Comparison of ENCODE assay signal across 8 cellular contexts in the genomic region with DNA sequence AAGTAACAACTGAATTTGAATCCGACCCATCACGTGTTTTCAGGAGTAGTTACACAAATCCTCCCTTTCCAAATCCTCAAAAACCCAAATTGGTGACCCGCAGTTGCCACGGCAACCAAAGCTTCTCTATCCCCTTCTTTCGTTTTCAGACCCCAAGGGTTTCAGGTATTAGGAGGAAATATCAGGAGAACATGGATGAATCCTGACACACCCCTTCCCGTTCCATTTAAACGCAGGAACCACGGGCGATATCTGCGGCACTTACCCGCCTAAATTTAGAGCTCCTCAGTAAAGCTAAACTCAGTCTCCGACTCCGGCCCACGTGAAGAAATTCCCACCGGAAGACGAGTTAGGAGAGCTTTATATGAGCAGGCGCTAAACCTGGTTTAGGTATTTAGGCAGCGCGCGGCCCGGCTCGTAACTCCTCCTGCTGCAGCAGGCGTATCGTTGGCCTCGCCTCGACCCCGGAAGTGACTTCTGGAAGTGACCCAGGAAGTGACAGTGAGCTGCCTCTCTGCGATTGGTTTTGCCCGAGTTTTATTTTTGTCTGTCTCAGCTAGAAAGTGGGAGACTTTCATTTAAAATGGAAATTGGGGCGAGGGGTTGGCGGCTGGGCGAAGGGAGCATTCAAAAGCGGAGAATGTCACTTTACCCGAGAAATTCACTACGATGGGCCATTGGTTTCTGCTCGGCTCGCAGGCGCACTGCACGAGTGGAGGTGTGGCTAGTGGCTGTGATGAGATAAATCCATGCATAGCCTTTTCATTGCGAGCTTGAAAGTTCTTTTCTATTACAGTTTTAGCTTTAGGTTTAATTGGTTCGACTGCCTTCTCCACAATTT. TPM values are rescaled to one million over a fixed set of nuclear protein-coding genes. Genes with fewer than 3 reads are reported as not detected.
DNase-seq lines count a peak whose midpoint lies in the region; ATAC-seq, FAIRE-seq and TF ChIP-seq lines count a peak whose summit lies in the region.

A gene (minus strand): TSS at position 472 of the 841 bp plus-strand sequence.

- peak; percentile 99 for ATAC-seq in GM21390 (IDR thresholded peaks at IDR 0.05; ENCODE audit: unreplicated experiment)

- TF ChIP-seq CTCF in OCI-LY3 (IDR thresholded peaks at IDR 0.05; ENCODE audit: low read depth, low read length), result no peak
- TF ChIP-seq CTCF in endothelial cell of umbilical vein (IDR thresholded peaks at IDR 0.05; ENCODE audit: extremely low read depth in 1 of 2, insufficient read depth in 1 of 2, low read depth in 1 of 2, low read length in 2 of 2), result no peak

- TF ChIP-seq POLR2A in endothelial cell of umbilical vein (IDR thresholded peaks at IDR 0.05; ENCODE audit: low read depth, low read length), result peak; percentile 37

- H3K9me3 ChIP-seq in OCI-LY3 (ENCODE audit: insufficient read depth, low read length) (no peaks in the 10 kb centered on the region), endothelial cell of umbilical vein (replicated peaks; ENCODE audit: control insufficient read depth, insufficient read depth, low read length) (no peaks in the 10 kb centered on the region)

- peak within 1 kb of the TSS; percentile 91 for H3K4me2 ChIP-seq in OCI-LY3 (ENCODE audit: low read length)
- peak within 1 kb of the TSS; percentile 76 for H3K4me2 ChIP-seq in endothelial cell of umbilical vein (ENCODE audit: insufficient read depth, low read length)

- POLR2A ChIA-PET in endothelial cell of umbilical vein (lab: Charles Lee), result no interaction called here

- H2AFZ ChIP-seq in OCI-LY3 (ENCODE audit: low read depth, low read length) (peak within 1 kb of the TSS; percentile 95), endothelial cell of umbilical vein (ENCODE audit: low read depth, low read length) (peak within 1 kb of the TSS; percentile 88)

- H4K20me1 ChIP-seq in OCI-LY3 (ENCODE audit: insufficient read depth, low read length) (no peaks in the 10 kb centered on the region), endothelial cell of umbilical vein (replicated peaks; ENCODE audit: control insufficient read depth, extremely low read depth, insufficient read depth, low read length) (no peaks in the 10 kb centered on the region)

- BruUV-seq in endothelial cell of umbilical vein (replicated peaks; lab: Mats Ljungman, UMichigan), result TSS peak; percentile 90

- peak; percentile 93 for DNase-seq in D341Med (ENCODE audit: low spot score)
- peak in 75 of 76 experiments; percentile 2 to 84 (median 67) for DNase-seq in HUDEP-2 (lab: John Stamatoyannopoulos, UW; ENCODE audit: unreplicated experiment in 76 of 76)
- peak; percentile 81 for DNase-seq in activated CD8-positive, alpha-beta memory T cell treated with anti-CD3 and anti-CD28 coated beads, Interleukin-2, amount 50 U/mL, for 4 hours
- peak; percentile 60 for DNase-seq in endothelial cell of umbilical vein (ENCODE audit: low read depth, low spot score)
- peak; percentile 91 for DNase-seq in midbrain (lab: John Stamatoyannopoulos, UW)
- peak; percentile 61 to 72 for DNase-seq in stimulated activated CD8-positive, alpha-beta memory T cell treated with anti-CD3 and anti-CD28 coated beads, Interleukin-2, amount 100 ng/mL, for 1 hour (ENCODE audit: low read depth in 2 of 2)

- CTCF ChIA-PET in endothelial cell of umbilical vein (lab: Charles Lee), result interaction anchor here (0.8 to 3.1 kb wide), 7 partner anchors 8 to 124 kb away, joined by 3 to 15 read pairs (median 3); no protein-coding TSS in a partner anchor

- H3K4me3 ChIP-seq in OCI-LY3 (ENCODE audit: low read length), result peak within 1 kb of the TSS; percentile 95
- peak within 1 kb of the TSS; percentile 49 to 89 (median 72) for H3K4me3 ChIP-seq in endothelial cell of umbilical vein (replicated peaks in 1 of 3; ENCODE audit: insufficient read depth in 1 of 3, low read depth in 1 of 3, low read length in 3 of 3)

- peaks cover 13% of the 10 kb centered on the region for H3K4me1 ChIP-seq in OCI-LY3 (ENCODE audit: low read length)
- peaks cover 11% of the 10 kb centered on the region for H3K4me1 ChIP-seq in endothelial cell of umbilical vein (ENCODE audit: control insufficient read depth, extremely low read depth, insufficient read depth, low read length)

- FAIRE-seq in endothelial cell of umbilical vein (lab: Jason Lieb, UNC), result peak; percentile 53

- H3K36me3 ChIP-seq in OCI-LY3 (replicated peaks; ENCODE audit: low read depth, low read length) (peaks cover 17% of the 10 kb centered on the region), endothelial cell of umbilical vein (ENCODE audit: control insufficient read depth in 2 of 2, extremely low read depth in 1 of 2, insufficient read depth in 2 of 2, low read length in 2 of 2) (no peaks in the 10 kb centered on the region)

- peak within 1 kb of the TSS; percentile 90 for H3K9ac ChIP-seq in OCI-LY3 (ENCODE audit: low read length)
- H3K9ac ChIP-seq in endothelial cell of umbilical vein (replicated peaks; ENCODE audit: extremely low read depth, insufficient read depth, low read length), result peak within 1 kb of the TSS; percentile 79

- no peaks in the 10 kb centered on the region for H3K9me1 ChIP-seq in endothelial cell of umbilical vein (replicated peaks; ENCODE audit: control insufficient read depth, extremely low read depth, insufficient read depth, low read length)

- intact Hi-C loops in endothelial cell of umbilical vein (cut with micrococcal nuclease), result loop anchor here (1.0 kb wide), 2 partner anchors 28 to 124 kb away; no protein-coding TSS in a partner anchor

- H3K79me2 ChIP-seq in OCI-LY3 (ENCODE audit: low read length) (peaks cover 27% of the 10 kb centered on the region), endothelial cell of umbilical vein (ENCODE audit: control insufficient read depth, insufficient read depth, low read length) (no peaks in the 10 kb centered on the region)

- no peaks in the 10 kb centered on the region for H3K27me3 ChIP-seq in OCI-LY3 (ENCODE audit: low read depth, low read length)
- H3K27me3 ChIP-seq in endothelial cell of umbilical vein (ENCODE audit: control insufficient read depth in 2 of 2, insufficient read depth in 2 of 2, low read length in 2 of 2), result no peaks in the 10 kb centered on the region

- H3K27ac ChIP-seq in OCI-LY3 (ENCODE audit: low read length) (peak within 1 kb of the TSS; percentile 41), endothelial cell of umbilical vein (ENCODE audit: insufficient read depth, low read depth, low read length) (peak within 1 kb of the TSS; percentile 45)

- dilution Hi-C loops in endothelial cell of umbilical vein (cut with MboI; ENCODE audit: extremely low pct_ligation_motif_present, low sequenced_read_pairs), result no loop called here

TF ChIP-seq in endothelial cell of umbilical vein, 7 proteins besides CTCF, POLR2A, EP300 and RAD21:
- TF ChIP-seq MYC (IDR thresholded peaks at IDR 0.05; ENCODE audit: low read depth, low read length) (no peak), POLR2AphosphoS5 (IDR thresholded peaks at IDR 0.05; ENCODE audit: insufficient read depth, low read depth, low read length) (peak; percentile 48)

RNA-seq across cellular contexts. Expression of the gene that starts here (rescaled TPM):
- 5.3 and 7.1 TPM in 2 replicates for total RNA-seq in endothelial cell of umbilical vein
- polyA plus RNA-seq in endothelial cell of umbilical vein, result 1.3 and 1.4 TPM in 2 replicates
- 1.5 and 1.7 TPM in 2 replicates for polyA plus RNA-seq in endothelial cell of umbilical vein (2011; cell fraction: cytosol; rRNA removed)
- polyA plus RNA-seq in endothelial cell of umbilical vein (2011; cell fraction: nucleus; rRNA removed), result 4.5 and 6.9 TPM in 2 replicates
- polyA plus RNA-seq in endothelial cell of umbilical vein (2012), result 1.9 and 3.7 TPM in 2 replicates
- polyA minus RNA-seq in endothelial cell of umbilical vein, result 0.97 and 2.8 TPM in 2 replicates
- polyA minus RNA-seq in endothelial cell of umbilical vein (2011; cell fraction: cytosol; rRNA and poly(A)+ RNA removed), result 2.4 TPM
- 3.4 and 8.0 TPM in 2 replicates for polyA minus RNA-seq in endothelial cell of umbilical vein (2011; cell fraction: nucleus; rRNA and poly(A)+ RNA removed)

Comparison
In these comparisons a context has a peak if more than half of its experiments do, and no peak if none do; other contexts are left out.
1. Peak in every context shown above with its lines: DNase-seq, ATAC-seq, H3K4me3 ChIP-seq and H3K27ac ChIP-seq.